Comparison of ENCODE assay signal across 28 cellular contexts in genomic region chr15:76173317-76173834, GRCh38.
"Had no signal": no experiment of that assay in that cellular context is flagged by ENCODE, and none has a peak within 500 bp of the region (broad histone marks: within the 10 kb centered on the region; RNA-seq: fewer than 3 reads in every experiment).

No MANE protein-coding gene starts in this region.

- H3K27ac Mint-ChIP-seq: activated CD4-positive, alpha-beta T cell treated with anti-CD3 and anti-CD28 coated beads, Interleukin-2, amount 10 ng/mL, durations not matched to agents 24 days and 14 days; activated CD8-positive, alpha-beta T cell treated with anti-CD3 and anti-CD28 coated beads for 36 hours; activated naive CD4-positive, alpha-beta T cell treated with anti-CD3 and anti-CD28 coated beads, Interleukin-2, amount 50 U/mL, for 24 hours; activated naive CD8-positive, alpha-beta T cell treated with anti-CD3 and anti-CD28 coated beads, Interleukin-2, amount 10 ng/mL, durations not matched to agents 7 days and 5 days; activated T-cell treated with anti-CD3 and anti-CD28 coated beads, Interleukin-2, amount 50 U/mL, for 72 hours; activated T-helper 17 cell treated with anti-CD3 and anti-CD28 coated beads, Interleukin-2, amount 50 U/mL, for 72 hours had no signal

- H3K36me3 ChIP-seq: ascending aorta had no signal

- ATAC-seq: activated CD8-positive, alpha-beta T cell treated with anti-CD3 and anti-CD28 coated beads for 36 hours; activated T-cell treated with anti-CD3 and anti-CD28 coated beads, Interleukin-2, amount 50 U/mL, for 72 hours; activated T-helper 17 cell treated with anti-CD3 and anti-CD28 coated beads, Interleukin-2, amount 50 U/mL, for 72 hours had no signal

- H3K4me3 Mint-ChIP-seq: activated CD4-positive, alpha-beta T cell treated with anti-CD3 and anti-CD28 coated beads, Interleukin-2, amount 10 ng/mL, durations not matched to agents 24 days and 14 days; activated CD8-positive, alpha-beta T cell treated with anti-CD3 and anti-CD28 coated beads for 36 hours; activated naive CD4-positive, alpha-beta T cell treated with anti-CD3 and anti-CD28 coated beads, Interleukin-2, amount 50 U/mL, for 24 hours; activated naive CD8-positive, alpha-beta T cell treated with anti-CD3 and anti-CD28 coated beads, Interleukin-2, amount 10 ng/mL, durations not matched to agents 7 days and 5 days; activated T-cell treated with anti-CD3 and anti-CD28 coated beads, Interleukin-2, amount 50 U/mL, for 72 hours; activated T-helper 17 cell treated with anti-CD3 and anti-CD28 coated beads, Interleukin-2, amount 50 U/mL, for 72 hours had no signal

- DNase-seq: activated CD4-positive, alpha-beta T cell treated with anti-CD3 and anti-CD28 coated beads, Interleukin-2, amount 10 ng/mL, durations not matched to agents 24 days and 14 days; activated CD4-positive, alpha-beta T cell treated with anti-CD3 and anti-CD28 coated beads, Interleukin-2, amount 50 U/mL, for 4 hours; activated CD8-positive, alpha-beta T cell treated with anti-CD3 and anti-CD28 coated beads for 36 hours; activated effector memory CD4-positive, alpha-beta T cell treated with anti-CD3 and anti-CD28 coated beads, Interleukin-2, amount 50 U/mL, for 16 hours; activated naive CD4-positive, alpha-beta T cell; activated naive CD8-positive, alpha-beta T cell treated with anti-CD3 and anti-CD28 coated beads, Interleukin-2, amount 10 ng/mL, durations not matched to agents 7 days and 5 days; activated T-cell treated with anti-CD3 and anti-CD28 coated beads, Interleukin-2, amount 50 U/mL, for 1 hour; activated T-cell treated with anti-CD3 and anti-CD28 coated beads, Interleukin-2, amount 50 U/mL, for 72 hours; amygdala; Kasumi-1; KG1; MM.1S; MV-4-11; NCI-H1092; NCI-H1436 treated with DMSO at 0.1 percent for 48 hours; NCI-H2029; NCI-H2107; NCI-H510A; NCI-H526; NCI-H748 treated with DMSO at 0.1 percent for 48 hours; NK-92 treated with Interleukin-12 subunit alpha and Interleukin-12 subunit beta, amount 100 ng/mL, for 24 hours; PC-9; Right ventricle myocardium superior; SW 1271; T1000 had no signal

- H3K27me3 ChIP-seq: ascending aorta had no signal

- H3K4me3 ChIP-seq: ascending aorta, PC-9 had no signal

- H3K9me3 ChIP-seq: ascending aorta had no signal

- H3K4me2 ChIP-seq: PC-9 had no signal

- H3K4me1 Mint-ChIP-seq: activated CD4-positive, alpha-beta T cell treated with anti-CD3 and anti-CD28 coated beads, Interleukin-2, amount 10 ng/mL, durations not matched to agents 24 days and 14 days; activated naive CD4-positive, alpha-beta T cell treated with anti-CD3 and anti-CD28 coated beads, Interleukin-2, amount 50 U/mL, for 24 hours; activated naive CD8-positive, alpha-beta T cell treated with anti-CD3 and anti-CD28 coated beads, Interleukin-2, amount 10 ng/mL, durations not matched to agents 7 days and 5 days; activated T-helper 17 cell treated with anti-CD3 and anti-CD28 coated beads, Interleukin-2, amount 50 U/mL, for 72 hours had no signal

- H3K36me3 Mint-ChIP-seq: activated naive CD4-positive, alpha-beta T cell treated with anti-CD3 and anti-CD28 coated beads, Interleukin-2, amount 50 U/mL, for 24 hours; activated naive CD8-positive, alpha-beta T cell treated with anti-CD3 and anti-CD28 coated beads, Interleukin-2, amount 10 ng/mL, durations not matched to agents 7 days and 5 days had no signal

- H2AFZ ChIP-seq: PC-9 had no signal

- H3K27ac ChIP-seq: ascending aorta, PC-9 had no signal

- H3K9me3 Mint-ChIP-seq: activated CD4-positive, alpha-beta T cell treated with anti-CD3 and anti-CD28 coated beads, Interleukin-2, amount 10 ng/mL, durations not matched to agents 24 days and 14 days; activated naive CD4-positive, alpha-beta T cell treated with anti-CD3 and anti-CD28 coated beads, Interleukin-2, amount 50 U/mL, for 24 hours; activated naive CD8-positive, alpha-beta T cell treated with anti-CD3 and anti-CD28 coated beads, Interleukin-2, amount 10 ng/mL, durations not matched to agents 7 days and 5 days; activated T-cell treated with anti-CD3 and anti-CD28 coated beads, Interleukin-2, amount 50 U/mL, for 72 hours; activated T-helper 17 cell treated with anti-CD3 and anti-CD28 coated beads, Interleukin-2, amount 50 U/mL, for 72 hours had no signal
